Comparison of ENCODE assay signal across 8 cellular contexts in the genomic region with DNA sequence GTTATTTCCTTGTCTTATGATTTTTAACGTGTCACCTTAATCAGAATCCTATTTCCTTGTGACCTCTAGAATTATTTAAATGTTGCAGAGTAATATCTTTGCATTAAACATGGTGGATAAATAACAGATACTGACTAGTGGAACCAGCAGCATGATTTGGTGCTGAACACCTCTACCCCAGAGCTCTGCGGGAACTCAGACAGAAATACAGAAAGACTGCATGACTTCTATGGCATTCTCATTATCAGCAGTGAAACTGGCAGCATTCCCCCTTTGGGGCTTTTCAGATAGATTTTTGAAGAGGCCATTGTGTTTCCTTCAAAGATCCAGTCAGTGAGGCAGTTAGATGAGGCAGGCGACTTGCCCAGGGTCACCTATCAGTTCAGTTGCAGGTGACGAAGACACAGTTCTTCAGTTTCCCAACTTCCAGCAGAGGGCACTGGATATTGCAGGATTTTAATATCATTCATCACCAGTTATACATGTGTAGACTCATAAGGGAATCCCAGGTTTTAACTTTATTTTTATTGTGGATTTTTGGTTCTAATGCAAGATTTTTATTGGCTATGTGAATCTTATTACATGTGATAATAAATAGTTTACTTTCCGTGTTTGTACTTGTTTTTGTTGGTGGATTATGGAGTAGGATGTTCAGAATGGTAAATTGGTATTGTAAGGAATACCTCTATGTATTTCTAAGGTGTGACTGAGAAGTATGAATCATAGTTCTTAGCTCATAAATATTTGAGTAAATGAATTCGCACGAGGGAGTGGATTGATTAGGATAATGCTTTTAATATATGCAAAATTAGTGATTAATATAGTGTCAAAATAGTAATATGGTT.
DNase-seq lines count a peak whose midpoint lies in the region; ATAC-seq and TF ChIP-seq lines count a peak whose summit lies in the region.

No MANE protein-coding gene starts in this region.

- no peaks in the 10 kb centered on the region for H3K4me1 ChIP-seq in DOHH2 (ENCODE audit: control insufficient read depth, low read length)

- no peaks in the 10 kb centered on the region for H4K20me1 ChIP-seq in DOHH2 (ENCODE audit: control insufficient read depth, insufficient read depth, low read depth, low read length)

- H3K27ac ChIP-seq in DOHH2 (ENCODE audit: low read depth, low read length): no peak overlapping the region

- H3K36me3 ChIP-seq in DOHH2 (ENCODE audit: control insufficient read depth, low read length): no peaks in the 10 kb centered on the region

- peak; percentile 43 for DNase-seq in NCI-H1105 (lab: John Stamatoyannopoulos, UW)
- peak; percentile 11 for DNase-seq in cerebellum (ENCODE audit: low spot score)
- peak; percentile 33 for DNase-seq in myocyte (ENCODE audit: low read depth)
- DNase-seq in stimulated activated naive CD4-positive, alpha-beta T cell treated with Interleukin-2 at 50 U/mL for 16 hours (lab: John Stamatoyannopoulos, UW): no peak
- DNase-seq in effector CD4-positive, alpha-beta T cell: no peak

- H3K9me3 ChIP-seq in DOHH2 (ENCODE audit: control insufficient read depth, insufficient read depth, low read length): no peaks in the 10 kb centered on the region

- no peaks in the 10 kb centered on the region for H3K9me2 ChIP-seq in DOHH2 (replicated peaks; ENCODE audit: control insufficient read depth, low read length)

- H3K27me3 ChIP-seq in DOHH2 (ENCODE audit: control insufficient read depth, low read length): no peaks in the 10 kb centered on the region

- H3K4me3 ChIP-seq in DOHH2 (ENCODE audit: low read length): no peak overlapping the region

- no peaks in the 10 kb centered on the region for H3K79me2 ChIP-seq in DOHH2 (ENCODE audit: control insufficient read depth, low read length)

- H3F3A ChIP-seq in DOHH2 (ENCODE audit: control insufficient read depth, insufficient read depth): no peaks in the 10 kb centered on the region

- H3K4me2 ChIP-seq in DOHH2 (ENCODE audit: low read length): no peak overlapping the region

- ATAC-seq in GM18909 (IDR thresholded peaks at IDR 0.05; ENCODE audit: poor library complexity, unreplicated experiment) (no peak), GM19351 (IDR thresholded peaks at IDR 0.05; ENCODE audit: unreplicated experiment) (no peak)

- peak; percentile 55 for TF ChIP-seq CTCF in DOHH2 (IDR thresholded peaks at IDR 0.05; ENCODE audit: low read depth, low read length, poor library complexity, severe bottlenecking)

Comparison
In these comparisons a context has a peak if more than half of its experiments do, and no peak if none do; other contexts are left out.
1. DNase-seq: peak in NCI-H1105 (single experiment), cerebellum (single experiment) and myocyte (single experiment); none in stimulated activated naive CD4-positive, alpha-beta T cell treated with Interleukin-2 at 50 U/mL for 16 hours (single experiment) and effector CD4-positive, alpha-beta T cell (single experiment).